1 cellular context compared by ENCODE assay signal in genomic region chr16:29811896-29812665, GRCh38.
A peak's percentile ranks its signal among the peaks of the same experiment; 100 is the strongest.
TF ChIP-seq lines count a peak whose summit lies in the region.

Gene PRRT2, plus strand, starts transcription at chr16:29812193. Its CDS starts 862 bp downstream, at chr16:29813055.

TF ChIP-seq in K562, 482 proteins besides CTCF, POLR2A, EP300 and RAD21 (continued from another document):
- peak; percentile 15 to 82; a peak in 2 of 4 replicates for TF ChIP-seq UBTF (IDR thresholded peaks at IDR 0.05; ENCODE audit: borderline replicate concordance in 1 of 2, low read depth in 2 of 2, low read length in 2 of 2)
- no peak for TF ChIP-seq PRPF4 (IDR thresholded peaks at IDR 0.05; ENCODE audit: insufficient read depth, low read depth, low read length, poor library complexity, severe bottlenecking)
- TF ChIP-seq NCOA1 (IDR thresholded peaks at IDR 0.05; ENCODE audit: low read depth), result no peak
- peak; percentile 69 for TF ChIP-seq PRDM10 (IDR thresholded peaks at IDR 0.05; ENCODE audit: partially characterized antibody)
- no peak for TF ChIP-seq CBX5 (IDR thresholded peaks at IDR 0.05; ENCODE audit: borderline replicate concordance, low read depth)
- no peak for TF ChIP-seq ID3 (CRISPR knock-in tag; IDR thresholded peaks at IDR 0.05)
- TF ChIP-seq ID3 (tag; IDR thresholded peaks at IDR 0.05), result 0 out of 2 replicates have a peak, but pooled peaks have one; percentile 33
- TF ChIP-seq KAT7 (CRISPR knock-in tag; IDR thresholded peaks at IDR 0.05; ENCODE audit: borderline replicate concordance), result peak; percentile 83; the same call in 1 of the 2 replicates
- no peak for TF ChIP-seq ZNF354B (CRISPR knock-in tag; IDR thresholded peaks at IDR 0.05)
- TF ChIP-seq NFIC (IDR thresholded peaks at IDR 0.05), result peak; percentile 48
- TF ChIP-seq GABPA (tag; conservative IDR thresholded peaks at IDR 0.05; ENCODE audit: low read depth), result no peak
- TF ChIP-seq FOXJ2 (tag; IDR thresholded peaks at IDR 0.05), result 0 out of 2 replicates have a peak, but pooled peaks have one; percentile 57
